ENCODE assay signal across 8 cellular contexts in genomic region chr15:49235446-49236207, GRCh38.
DNase-seq lines count a peak whose midpoint lies in the region; ATAC-seq, FAIRE-seq and TF ChIP-seq lines count a peak whose summit lies in the region.

No MANE protein-coding gene starts in this region.

- TF ChIP-seq POLR2A in H54 (IDR thresholded peaks at IDR 0.05; ENCODE audit: low read depth, low read length), result no peak

- no peak overlapping the region for H3K4me2 ChIP-seq in skeletal muscle satellite cell (ENCODE audit: low read length)

- in situ Hi-C loops in astrocyte of the cerebellum (cut with HindIII; ENCODE audit: low sequenced_read_pairs), result loop anchor here (5.0 kb wide), 1 partner anchor 67 kb away; no protein-coding TSS in a partner anchor

- no peaks in the 10 kb centered on the region for H3K4me1 ChIP-seq in iPS DF 6.9 (ENCODE audit: control insufficient read depth, insufficient read depth, low read length)
- H3K4me1 ChIP-seq in skeletal muscle satellite cell (ENCODE audit: control insufficient read depth, insufficient read depth, low read length), result peaks cover 5% of the 10 kb centered on the region

- ATAC-seq in SK-N-SH treated with all-trans-retinoic acid at 6 μM for 48 hours, result peak; percentile 89

- FAIRE-seq in H54 (lab: Jason Lieb, UNC), result peak; percentile 61

- H3K27me3 ChIP-seq in iPS DF 6.9 (ENCODE audit: control insufficient read depth, insufficient read depth, low read length) (no peaks in the 10 kb centered on the region), skeletal muscle satellite cell (ENCODE audit: control insufficient read depth, insufficient read depth, low read length) (no peaks in the 10 kb centered on the region)

- no peak overlapping the region for H3K4me3 ChIP-seq in astrocyte of the cerebellum (ENCODE audit: low read depth, low read length)
- no peak overlapping the region for H3K4me3 ChIP-seq in iPS DF 6.9 (ENCODE audit: low read length)
- H3K4me3 ChIP-seq in skeletal muscle satellite cell (ENCODE audit: low read length), result no peak overlapping the region

- H3K36me3 ChIP-seq in iPS DF 6.9 (ENCODE audit: control insufficient read depth, insufficient read depth, low read length) (no peaks in the 10 kb centered on the region), skeletal muscle satellite cell (ENCODE audit: insufficient read depth, low read length) (peaks cover 11% of the 10 kb centered on the region)

- peak overlapping the region; percentile 10 for H3K9ac ChIP-seq in skeletal muscle satellite cell (ENCODE audit: low read depth, low read length)

- no CpG with 5 or more reads among the region's 3 CpGs for WGBS in iPS DF 6.9 (ENCODE audit: insufficient coverage, insufficient read length)

- TF ChIP-seq CTCF in astrocyte of the cerebellum (IDR thresholded peaks at IDR 0.05; ENCODE audit: low read depth, low read length, missing control alignments), result peak; percentile 72

- peak; percentile 24 to 77 (median 39) for DNase-seq in NCI-H1417 (lab: John Stamatoyannopoulos, UW)
- DNase-seq in NCI-H1417 treated with DMSO at 0.1 percent for 48 hours (lab: John Stamatoyannopoulos, UW), result no peak
- no peak for DNase-seq in H54 (ENCODE audit: insufficient read length, low spot score)
- DNase-seq in LoVo (ENCODE audit: low spot score), result peak; percentile 60
- DNase-seq in astrocyte of the cerebellum (ENCODE audit: low read depth), result peak; percentile 86
- DNase-seq in iPS DF 6.9 (ENCODE audit: low read depth, low spot score), result peak; percentile 41

- H3K27ac ChIP-seq in iPS DF 6.9 (ENCODE audit: low read length), result no peak overlapping the region

- no peaks in the 10 kb centered on the region for H3K9me3 ChIP-seq in iPS DF 6.9 (ENCODE audit: control insufficient read depth, insufficient read depth, low read length)
- H3K9me3 ChIP-seq in skeletal muscle satellite cell (replicated peaks; ENCODE audit: low read length), result no peaks in the 10 kb centered on the region

TF ChIP-seq in SK-N-SH treated with all-trans-retinoic acid at 6 μM for 48 hours, 23 proteins besides CTCF, POLR2A, EP300 and RAD21:
- no peak for TF ChIP-seq POU6F1 (CRISPR knock-in tag; IDR thresholded peaks at IDR 0.05; ENCODE audit: borderline replicate concordance, low read depth)
- TF ChIP-seq BACH2 (CRISPR knock-in tag; IDR thresholded peaks at IDR 0.05; ENCODE audit: borderline replicate concordance), result no peak
- no peak for TF ChIP-seq TOX (CRISPR knock-in tag; IDR thresholded peaks at IDR 0.05; ENCODE audit: borderline replicate concordance)

Comparison
In these comparisons a context has a peak if more than half of its experiments do, and no peak if none do; other contexts are left out.
1. DNase-seq: peak in NCI-H1417 (3 of 3), LoVo (single experiment), astrocyte of the cerebellum (single experiment) and iPS DF 6.9 (single experiment); none in NCI-H1417 treated with DMSO at 0.1 percent for 48 hours (single experiment) and H54 (single experiment).